Comparison of ENCODE assay signal across 8 cellular contexts in the genomic region with DNA sequence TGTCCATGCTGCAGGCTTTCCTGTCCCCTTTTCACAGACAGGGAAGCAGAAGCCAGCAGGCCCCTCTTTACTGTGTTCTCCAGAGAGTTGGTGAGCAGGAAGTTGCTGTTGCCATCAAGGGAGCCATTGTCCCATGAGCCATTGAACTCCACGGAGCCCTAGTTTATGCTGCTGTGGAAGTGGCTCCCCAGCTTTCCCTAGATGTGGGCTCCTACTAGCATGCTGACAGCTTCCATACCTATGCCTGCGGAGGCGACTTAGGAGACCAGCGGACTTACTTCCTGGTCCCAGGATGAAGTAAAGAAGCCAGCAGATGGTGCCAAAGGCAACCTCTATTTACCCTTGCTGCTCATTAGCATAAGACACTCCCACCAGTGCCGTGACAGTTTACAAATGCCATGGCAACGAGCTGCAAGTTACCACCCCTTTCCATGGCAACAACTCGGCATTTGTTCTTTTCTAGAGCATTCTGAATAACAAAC. TPM values are rescaled to one million over a fixed set of nuclear protein-coding genes. Genes with fewer than 3 reads are reported as not detected.
DNase-seq lines count a peak whose midpoint lies in the region; ATAC-seq and TF ChIP-seq lines count a peak whose summit lies in the region.

No MANE protein-coding gene starts in this region.

- H4K8ac ChIP-seq in mesenchymal stem cell (ENCODE audit: low read length), result no peak overlapping the region

- H3K18ac ChIP-seq in mesenchymal stem cell (ENCODE audit: low read depth in 1 of 2, low read length in 2 of 2), result no peak overlapping the region

- peaks cover 17% of the 10 kb centered on the region for H3K9me3 ChIP-seq in mesenchymal stem cell (ENCODE audit: control insufficient read depth, low read length)

- H2BK12ac ChIP-seq in mesenchymal stem cell (ENCODE audit: low read length in 2 of 2), result no peak overlapping the region

- H2BK120ac ChIP-seq in mesenchymal stem cell (ENCODE audit: low read depth, low read length), result no peak overlapping the region

- H2AFZ ChIP-seq in mesenchymal stem cell (ENCODE audit: low read depth, low read length), result no peak overlapping the region

- no peaks in the 10 kb centered on the region for H3K27me3 ChIP-seq in mesenchymal stem cell (ENCODE audit: control insufficient read depth in 1 of 2, insufficient read depth in 1 of 2, low read length in 2 of 2)

- H3K9ac ChIP-seq in mesenchymal stem cell (ENCODE audit: low read length), result no peak overlapping the region

- WGBS in mesenchymal stem cell, result 45% methylated on average over 7 of the region's 7 CpGs

- no peaks in the 10 kb centered on the region for H3K36me3 ChIP-seq in mesenchymal stem cell (ENCODE audit: control insufficient read depth in 1 of 2, insufficient read depth in 2 of 2, low read depth in 1 of 2, low read length in 2 of 2)

- in situ Hi-C loops in astrocyte of the spinal cord (cut with HindIII; ENCODE audit: low sequenced_read_pairs), result no loop called here

- no peak for TF ChIP-seq CTCF in astrocyte of the spinal cord (IDR thresholded peaks at IDR 0.05; ENCODE audit: low read depth, low read length)

- no peaks in the 10 kb centered on the region for H3K79me1 ChIP-seq in mesenchymal stem cell (replicated peaks; ENCODE audit: low read length, poor library complexity, severe bottlenecking)

- H3K23ac ChIP-seq in mesenchymal stem cell (ENCODE audit: low read length in 2 of 2), result no peak overlapping the region

- H2BK5ac ChIP-seq in mesenchymal stem cell (ENCODE audit: low read depth, low read length, poor library complexity, severe bottlenecking), result no peak overlapping the region

- H3K4ac ChIP-seq in mesenchymal stem cell (ENCODE audit: low read depth in 1 of 2, low read length in 2 of 2), result peak overlapping the region in 1 of 2 experiments; percentile 6

- H3K27ac ChIP-seq in mesenchymal stem cell (ENCODE audit: low read length, poor library complexity, severe bottlenecking), result no peak overlapping the region

- peak; percentile 24 for DNase-seq in NCI-H2107 treated with DMSO at 0.1 percent for 48 hours (lab: John Stamatoyannopoulos, UW; ENCODE audit: unreplicated experiment)
- DNase-seq in NCI-H2107 (lab: John Stamatoyannopoulos, UW), result no peak
- DNase-seq in MV-4-11 (lab: John Stamatoyannopoulos, UW), result peak; percentile 70
- DNase-seq in astrocyte of the spinal cord (ENCODE audit: low read depth, low spot score), result peak; percentile 80
- peak; percentile 93 for DNase-seq in mesenchymal stem cell
- no peak for DNase-seq in midbrain (lab: John Stamatoyannopoulos, UW)
- no peak for DNase-seq in NCI-H1694 treated with DMSO at 0.1 percent for 48 hours (lab: John Stamatoyannopoulos, UW)

- H3K14ac ChIP-seq in mesenchymal stem cell (ENCODE audit: low read length in 2 of 2), result no peak overlapping the region

- peaks cover 8% of the 10 kb centered on the region for H3K4me1 ChIP-seq in mesenchymal stem cell (ENCODE audit: control insufficient read depth, insufficient read depth, low read depth, low read length)

- no peak overlapping the region for H3K4me3 ChIP-seq in astrocyte of the spinal cord (ENCODE audit: low read depth, low read length)
- no peak overlapping the region for H3K4me3 ChIP-seq in mesenchymal stem cell (ENCODE audit: insufficient read depth in 1 of 2, low read depth in 1 of 2, low read length in 2 of 2)

- H4K91ac ChIP-seq in mesenchymal stem cell (ENCODE audit: low read length), result no peak overlapping the region

- no peak overlapping the region for H3K4me2 ChIP-seq in mesenchymal stem cell (ENCODE audit: low read length, poor library complexity, severe bottlenecking)

- no peak overlapping the region for H2AK5ac ChIP-seq in mesenchymal stem cell (ENCODE audit: low read length, severe bottlenecking)

- H2BK15ac ChIP-seq in mesenchymal stem cell (ENCODE audit: low read depth, poor library complexity, severe bottlenecking), result no peak overlapping the region

- ATAC-seq in GM21526 (IDR thresholded peaks at IDR 0.05; ENCODE audit: low FRiP score, unreplicated experiment), result no peak

RNA-seq across cellular contexts. Expression of a gene that starts 30.8 kb away (rescaled TPM):
- polyA plus RNA-seq in mesenchymal stem cell (2013, experiment 1 of 2), result 511 TPM
- 515 TPM for polyA plus RNA-seq in mesenchymal stem cell (2013, experiment 2 of 2)

RNA-seq across cellular contexts. Expression of a gene that starts 43.0 kb away (rescaled TPM):
- polyA plus RNA-seq in mesenchymal stem cell (2013, experiment 1 of 2), result 50.4 TPM
- polyA plus RNA-seq in mesenchymal stem cell (2013, experiment 2 of 2), result 52.6 TPM

Comparison
In these comparisons a context has a peak if more than half of its experiments do, and no peak if none do; other contexts are left out.
1. DNase-seq: peak in NCI-H2107 treated with DMSO at 0.1 percent for 48 hours (single experiment), MV-4-11 (single experiment), astrocyte of the spinal cord (single experiment) and mesenchymal stem cell (single experiment); none in NCI-H2107 (single experiment), midbrain (single experiment) and NCI-H1694 treated with DMSO at 0.1 percent for 48 hours (single experiment).